ENCODE assay signal across 1 cellular context in the genomic region with DNA sequence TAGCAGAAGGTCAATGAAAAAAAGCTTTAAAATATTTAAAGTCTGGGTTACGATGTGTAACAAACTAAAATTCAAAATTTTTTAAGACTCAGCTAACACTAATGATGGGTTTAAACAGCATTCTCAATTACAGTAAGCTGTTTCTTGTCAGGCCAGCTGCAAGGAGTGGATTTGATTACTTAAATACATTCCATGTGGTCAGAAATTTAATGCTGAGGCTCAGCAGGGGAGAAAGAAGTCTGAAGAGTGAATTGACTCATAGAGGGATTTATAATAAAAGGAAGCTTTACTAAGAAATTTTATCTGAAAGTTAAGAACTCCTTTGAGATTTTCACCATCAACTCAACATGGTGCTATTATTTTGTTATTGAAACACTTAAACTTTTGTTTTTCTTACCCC.
TF ChIP-seq lines count a peak whose summit lies in the region.

No MANE protein-coding gene starts in this region.

TF ChIP-seq in HepG2, 621 proteins besides CTCF, POLR2A, EP300 and RAD21 (continued from another document):
- TF ChIP-seq, protein P1, sequence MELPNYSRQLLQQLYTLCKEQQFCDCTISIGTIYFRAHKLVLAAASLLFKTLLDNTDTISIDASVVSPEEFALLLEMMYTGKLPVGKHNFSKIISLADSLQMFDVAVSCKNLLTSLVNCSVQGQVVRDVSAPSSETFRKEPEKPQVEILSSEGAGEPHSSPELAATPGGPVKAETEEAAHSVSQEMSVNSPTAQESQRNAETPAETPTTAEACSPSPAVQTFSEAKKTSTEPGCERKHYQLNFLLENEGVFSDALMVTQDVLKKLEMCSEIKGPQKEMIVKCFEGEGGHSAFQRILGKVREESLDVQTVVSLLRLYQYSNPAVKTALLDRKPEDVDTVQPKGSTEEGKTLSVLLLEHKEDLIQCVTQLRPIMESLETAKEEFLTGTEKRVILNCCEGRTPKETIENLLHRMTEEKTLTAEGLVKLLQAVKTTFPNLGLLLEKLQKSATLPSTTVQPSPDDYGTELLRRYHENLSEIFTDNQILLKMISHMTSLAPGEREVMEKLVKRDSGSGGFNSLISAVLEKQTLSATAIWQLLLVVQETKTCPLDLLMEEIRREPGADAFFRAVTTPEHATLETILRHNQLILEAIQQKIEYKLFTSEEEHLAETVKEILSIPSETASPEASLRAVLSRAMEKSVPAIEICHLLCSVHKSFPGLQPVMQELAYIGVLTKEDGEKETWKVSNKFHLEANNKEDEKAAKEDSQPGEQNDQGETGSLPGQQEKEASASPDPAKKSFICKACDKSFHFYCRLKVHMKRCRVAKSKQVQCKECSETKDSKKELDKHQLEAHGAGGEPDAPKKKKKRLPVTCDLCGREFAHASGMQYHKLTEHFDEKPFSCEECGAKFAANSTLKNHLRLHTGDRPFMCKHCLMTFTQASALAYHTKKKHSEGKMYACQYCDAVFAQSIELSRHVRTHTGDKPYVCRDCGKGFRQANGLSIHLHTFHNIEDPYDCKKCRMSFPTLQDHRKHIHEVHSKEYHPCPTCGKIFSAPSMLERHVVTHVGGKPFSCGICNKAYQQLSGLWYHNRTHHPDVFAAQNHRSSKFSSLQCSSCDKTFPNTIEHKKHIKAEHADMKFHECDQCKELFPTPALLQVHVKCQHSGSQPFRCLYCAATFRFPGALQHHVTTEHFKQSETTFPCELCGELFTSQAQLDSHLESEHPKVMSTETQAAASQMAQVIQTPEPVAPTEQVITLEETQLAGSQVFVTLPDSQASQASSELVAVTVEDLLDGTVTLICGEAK (IDR thresholded peaks at IDR 0.05), result no peak
- TF ChIP-seq, protein P1 (CRISPR knock-in tag; IDR thresholded peaks at IDR 0.05), result no peak
- TF ChIP-seq, protein P2, sequence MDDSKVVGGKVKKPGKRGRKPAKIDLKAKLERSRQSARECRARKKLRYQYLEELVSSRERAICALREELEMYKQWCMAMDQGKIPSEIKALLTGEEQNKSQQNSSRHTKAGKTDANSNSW (CRISPR knock-in tag; IDR thresholded peaks at IDR 0.05; ENCODE audit: borderline replicate concordance), result no peak
- TF ChIP-seq HNF4G (IDR thresholded peaks at IDR 0.05; ENCODE audit: borderline replicate concordance, low read depth, low read length), result no peak
- TF ChIP-seq HNF4G (CRISPR knock-in tag; IDR thresholded peaks at IDR 0.05; ENCODE audit: borderline replicate concordance, low read depth), result no peak
- TF ChIP-seq, protein P3, sequence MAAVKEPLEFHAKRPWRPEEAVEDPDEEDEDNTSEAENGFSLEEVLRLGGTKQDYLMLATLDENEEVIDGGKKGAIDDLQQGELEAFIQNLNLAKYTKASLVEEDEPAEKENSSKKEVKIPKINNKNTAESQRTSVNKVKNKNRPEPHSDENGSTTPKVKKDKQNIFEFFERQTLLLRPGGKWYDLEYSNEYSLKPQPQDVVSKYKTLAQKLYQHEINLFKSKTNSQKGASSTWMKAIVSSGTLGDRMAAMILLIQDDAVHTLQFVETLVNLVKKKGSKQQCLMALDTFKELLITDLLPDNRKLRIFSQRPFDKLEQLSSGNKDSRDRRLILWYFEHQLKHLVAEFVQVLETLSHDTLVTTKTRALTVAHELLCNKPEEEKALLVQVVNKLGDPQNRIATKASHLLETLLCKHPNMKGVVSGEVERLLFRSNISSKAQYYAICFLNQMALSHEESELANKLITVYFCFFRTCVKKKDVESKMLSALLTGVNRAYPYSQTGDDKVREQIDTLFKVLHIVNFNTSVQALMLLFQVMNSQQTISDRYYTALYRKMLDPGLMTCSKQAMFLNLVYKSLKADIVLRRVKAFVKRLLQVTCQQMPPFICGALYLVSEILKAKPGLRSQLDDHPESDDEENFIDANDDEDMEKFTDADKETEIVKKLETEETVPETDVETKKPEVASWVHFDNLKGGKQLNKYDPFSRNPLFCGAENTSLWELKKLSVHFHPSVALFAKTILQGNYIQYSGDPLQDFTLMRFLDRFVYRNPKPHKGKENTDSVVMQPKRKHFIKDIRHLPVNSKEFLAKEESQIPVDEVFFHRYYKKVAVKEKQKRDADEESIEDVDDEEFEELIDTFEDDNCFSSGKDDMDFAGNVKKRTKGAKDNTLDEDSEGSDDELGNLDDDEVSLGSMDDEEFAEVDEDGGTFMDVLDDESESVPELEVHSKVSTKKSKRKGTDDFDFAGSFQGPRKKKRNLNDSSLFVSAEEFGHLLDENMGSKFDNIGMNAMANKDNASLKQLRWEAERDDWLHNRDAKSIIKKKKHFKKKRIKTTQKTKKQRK (IDR thresholded peaks at IDR 0.05; ENCODE audit: low read length), result no peak
- no peak for TF ChIP-seq ZNF790 (CRISPR knock-in tag; IDR thresholded peaks at IDR 0.05; ENCODE audit: borderline replicate concordance)
- TF ChIP-seq, protein P4, sequence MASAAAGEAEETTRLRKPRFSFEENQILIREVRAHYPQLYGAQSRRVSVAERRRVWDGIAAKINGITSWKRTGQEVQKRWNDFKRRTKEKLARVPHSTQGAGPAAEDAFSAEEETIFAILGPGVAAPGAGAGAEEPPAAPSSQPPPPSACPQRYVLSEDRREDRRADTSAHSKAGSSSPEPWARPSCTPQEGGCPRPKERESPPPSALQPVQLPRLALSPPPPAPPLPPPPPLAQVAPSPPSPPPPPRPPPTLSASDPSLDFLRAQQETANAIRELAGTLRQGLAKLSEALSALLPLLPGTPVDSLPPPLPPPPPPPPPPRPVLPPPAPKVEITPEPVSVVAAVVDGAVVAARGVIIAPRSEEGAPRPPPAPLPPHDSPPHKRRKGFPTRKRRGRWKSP (CRISPR knock-in tag; IDR thresholded peaks at IDR 0.05), result no peak
- no peak for TF ChIP-seq ZMYM3 (CRISPR knock-in tag; IDR thresholded peaks at IDR 0.05)
- TF ChIP-seq ZNF660 (CRISPR knock-in tag; IDR thresholded peaks at IDR 0.05; ENCODE audit: borderline replicate concordance, low read depth), result no peak
